In the genomic region with DNA sequence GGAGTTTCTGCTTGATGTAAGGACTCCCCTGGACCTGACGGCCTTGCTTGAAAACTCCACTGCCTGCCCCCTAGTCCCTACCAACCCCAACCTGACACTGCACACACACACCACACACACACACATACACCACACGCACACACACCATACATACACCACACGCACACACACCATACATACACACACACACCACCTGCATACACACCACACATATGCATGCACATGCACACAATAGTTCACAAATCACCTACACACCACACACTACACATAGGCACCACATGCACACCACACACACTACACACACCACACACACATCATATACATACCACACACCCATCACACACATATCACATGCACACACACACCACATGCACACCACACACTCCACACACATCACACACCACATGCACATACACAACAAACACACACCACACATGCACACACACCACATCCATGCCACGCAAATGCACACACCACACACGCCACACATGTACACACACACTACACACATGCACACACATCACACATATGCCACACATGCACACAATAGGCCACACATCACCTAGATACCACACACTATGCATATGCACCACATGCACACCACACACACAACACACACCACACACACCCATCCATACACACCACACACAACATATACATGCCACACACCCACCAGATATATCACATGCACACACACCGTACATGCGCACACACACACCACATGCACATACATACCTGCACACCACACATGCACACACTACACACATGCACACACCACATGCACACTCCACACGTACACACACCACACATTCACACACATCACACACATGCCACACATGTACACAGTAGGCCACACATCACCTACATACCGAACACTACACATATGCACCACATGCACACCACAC, we compare ENCODE assay signal across 2 cellular contexts.
TF ChIP-seq lines count a peak whose summit lies in the region.

No MANE protein-coding gene starts in this region.

TF ChIP-seq in GM12891, 5 proteins besides CTCF, POLR2A, EP300 and RAD21:
- TF ChIP-seq POLR2AphosphoS5 (IDR thresholded peaks at IDR 0.05; ENCODE audit: low read depth, low read length): no peak
- no peak for TF ChIP-seq TAF1 (IDR thresholded peaks at IDR 0.05; ENCODE audit: low read depth, low read length)
- TF ChIP-seq POU2F2 (IDR thresholded peaks at IDR 0.05; ENCODE audit: low read depth, low read length): no peak
- no peak for TF ChIP-seq PAX5 (IDR thresholded peaks at IDR 0.05; ENCODE audit: insufficient read depth, low read length, severe bottlenecking)
- TF ChIP-seq SPI1 (IDR thresholded peaks at IDR 0.05; ENCODE audit: low read depth, low read length): no peak

TF ChIP-seq in H1, 55 proteins besides CTCF, POLR2A, EP300 and RAD21:
- TF ChIP-seq CEBPB (IDR thresholded peaks at IDR 0.05; ENCODE audit: low read depth, low read length) (no peak), BCL11A (IDR thresholded peaks at IDR 0.05; ENCODE audit: low read depth in 2 of 2, low read length in 2 of 2) (no peak), SP1 (IDR thresholded peaks at IDR 0.05; ENCODE audit: low read depth, low read length) (no peak), POLR2AphosphoS5 (IDR thresholded peaks at IDR 0.05; ENCODE audit: low read depth, low read length) (no peak), POU5F1 (IDR thresholded peaks at IDR 0.05; ENCODE audit: low read depth, low read length) (no peak), SP2 (IDR thresholded peaks at IDR 0.05; ENCODE audit: low read length) (no peak), CBX8 (IDR thresholded peaks at IDR 0.05; ENCODE audit: borderline replicate concordance, low read depth, low read length) (no peak), MAX (IDR thresholded peaks at IDR 0.05) (no peak), SIRT6 (IDR thresholded peaks at IDR 0.05; ENCODE audit: low read length) (no peak), CBX5 (IDR thresholded peaks at IDR 0.05; ENCODE audit: low read depth, low read length) (no peak), TAF1 (IDR thresholded peaks at IDR 0.05; ENCODE audit: low read depth, low read length) (no peak), EGR1 (IDR thresholded peaks at IDR 0.05; ENCODE audit: borderline replicate concordance, low read depth, low read length) (no peak)
